8 cellular contexts compared by ENCODE assay signal in the genomic region with DNA sequence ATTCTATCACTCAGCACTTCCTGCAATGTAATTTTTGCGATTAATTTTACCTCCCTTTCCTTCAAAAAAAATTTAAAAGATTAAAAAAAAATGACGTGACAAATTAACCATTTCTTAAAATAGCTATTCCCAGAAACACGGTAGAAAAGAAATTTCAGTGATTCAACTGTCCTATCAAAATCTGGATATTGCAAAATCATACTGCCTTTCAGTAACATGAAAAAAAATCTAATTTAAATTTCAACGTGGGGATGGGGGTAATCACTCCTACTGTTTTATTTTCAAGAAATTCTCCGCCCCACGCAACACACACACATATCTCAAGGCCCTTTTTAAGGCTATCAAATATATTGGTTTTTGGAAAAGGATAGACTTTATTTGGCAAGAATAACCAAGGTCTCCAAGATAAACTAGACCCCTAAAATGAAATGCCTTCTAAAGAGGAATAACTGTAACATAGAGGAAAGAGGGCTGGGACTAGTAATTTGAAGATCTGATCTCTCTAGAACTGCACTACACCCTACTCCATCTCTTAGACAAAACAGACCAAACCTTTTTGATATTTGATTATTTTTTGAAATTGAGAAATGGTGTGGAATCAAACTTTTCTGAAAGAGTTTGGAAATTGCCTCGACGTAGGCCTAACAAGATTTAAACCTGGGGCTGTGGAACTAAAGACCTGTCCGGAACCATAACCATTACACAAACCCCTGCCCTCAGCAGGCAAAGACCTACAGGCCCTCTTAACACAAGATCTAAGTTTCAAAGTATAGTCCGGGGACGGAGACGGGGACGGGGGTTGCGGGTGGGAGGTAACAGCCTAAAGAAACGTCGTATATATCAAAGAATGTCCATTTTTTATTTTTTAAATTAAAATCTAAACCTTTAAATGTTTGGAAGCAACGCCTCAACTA. TPM values are rescaled to one million over a fixed set of nuclear protein-coding genes. Genes with fewer than 3 reads are reported as not detected.
DNase-seq lines count a peak whose midpoint lies in the region; ATAC-seq and TF ChIP-seq lines count a peak whose summit lies in the region.

No MANE protein-coding gene starts in this region.

- no peaks in the 10 kb centered on the region for H3K9me3 Mint-ChIP-seq in MCF 10A (ENCODE audit: unreplicated experiment)

- POLR2A ChIA-PET in MCF 10A (lab: Yijun Ruan, JAX), result interaction anchor here (0.7 to 1.7 kb wide), 36 partner anchors 8 to 989 kb away, joined by 3 to 23 read pairs (median 4); a partner anchor contains a TSS

- 0 out of 2 replicates have a peak, but pooled peaks cover 6% of the 10 kb centered on the region for H3F3A ChIP-seq in DOHH2 (ENCODE audit: control insufficient read depth, insufficient read depth)

- no peaks in the 10 kb centered on the region for H3K27me3 Mint-ChIP-seq in MCF 10A (ENCODE audit: insufficient read depth, unreplicated experiment)

- BruUV-seq in MCF 10A (replicated peaks; lab: Mats Ljungman, UMichigan), result TSS peak; percentile 47

- CTCF ChIA-PET in MCF 10A (lab: Yijun Ruan, JAX), result interaction anchor here (0.6 to 1.8 kb wide), 6 partner anchors 16 to 221 kb away, joined by 3 to 12 read pairs (median 4); no protein-coding TSS in a partner anchor

- H4K20me1 ChIP-seq in DOHH2 (ENCODE audit: control insufficient read depth, insufficient read depth, low read depth, low read length), result no peaks in the 10 kb centered on the region

- 6% methylated on average over 17 of the region's 17 CpGs for WGBS in suprapubic skin

- H3K9me3 ChIP-seq in DOHH2 (ENCODE audit: control insufficient read depth, insufficient read depth, low read length) (no peaks in the 10 kb centered on the region), suprapubic skin (no peaks in the 10 kb centered on the region)

- no peak for TF ChIP-seq POLR2A in suprapubic skin (IDR thresholded peaks at IDR 0.05)

- peaks cover 23% of the 10 kb centered on the region for H3K4me1 ChIP-seq in DOHH2 (ENCODE audit: control insufficient read depth, low read length)
- H3K4me1 ChIP-seq in suprapubic skin, result peaks cover 18% of the 10 kb centered on the region

- ATAC-seq in HG02970 (IDR thresholded peaks at IDR 0.05; ENCODE audit: low FRiP score, unreplicated experiment) (no peak), HG02852 (IDR thresholded peaks at IDR 0.05; ENCODE audit: unreplicated experiment) (no peak)

- peaks cover 47% of the 10 kb centered on the region for H3K36me3 Mint-ChIP-seq in MCF 10A (ENCODE audit: insufficient read depth, unreplicated experiment)

- H3K27ac ChIP-seq in DOHH2 (ENCODE audit: low read depth, low read length), result peak overlapping the region; percentile 43; the same call in 1 of the 2 replicates
- peak overlapping the region; percentile 97 for H3K27ac ChIP-seq in suprapubic skin

- H3K9me2 ChIP-seq in DOHH2 (replicated peaks; ENCODE audit: control insufficient read depth, low read length), result no peaks in the 10 kb centered on the region

- intact Hi-C loops in MCF 10A (cut with micrococcal nuclease), result loop anchor here (1.0 kb wide), 1 partner anchor 47 kb away; no protein-coding TSS in a partner anchor

- no peaks in the 10 kb centered on the region for H3K27me3 ChIP-seq in DOHH2 (ENCODE audit: control insufficient read depth, low read length)
- H3K27me3 ChIP-seq in suprapubic skin, result no peaks in the 10 kb centered on the region

- peaks cover 38% of the 10 kb centered on the region for H3K79me2 ChIP-seq in DOHH2 (ENCODE audit: control insufficient read depth, low read length)

- TF ChIP-seq CTCF in DOHH2 (IDR thresholded peaks at IDR 0.05; ENCODE audit: low read depth, low read length, poor library complexity, severe bottlenecking) (no peak), MCF 10A (IDR thresholded peaks at IDR 0.05; ENCODE audit: unreplicated experiment) (no peak), suprapubic skin (IDR thresholded peaks at IDR 0.05) (no peak)

- H3K4me3 ChIP-seq in DOHH2 (ENCODE audit: low read length) (peak overlapping the region; percentile 85), suprapubic skin (peak overlapping the region; percentile 86)

- peaks cover 13% of the 10 kb centered on the region for H3K4me1 Mint-ChIP-seq in MCF 10A (ENCODE audit: insufficient read depth, unreplicated experiment)

- H3K4me2 ChIP-seq in DOHH2 (ENCODE audit: low read length), result peak overlapping the region; percentile 79

- peak overlapping the region; percentile 82 for H3K27ac Mint-ChIP-seq in MCF 10A (ENCODE audit: low read depth, unreplicated experiment)

- DNase-seq in Kasumi-1 (lab: John Stamatoyannopoulos, UW) (peak; percentile 41 to 42), MCF 10A (ENCODE audit: unreplicated experiment) (peak; percentile 35), left kidney (ENCODE audit: low read depth, low spot score) (peak; percentile 5), suprapubic skin (ENCODE audit: low spot score in 2 of 2) (no peak), kidney tubule cell (ENCODE audit: low spot score) (no peak)

- TF ChIP-seq EP300 in suprapubic skin (IDR thresholded peaks at IDR 0.05), result no peak

- H3K36me3 ChIP-seq in DOHH2 (ENCODE audit: control insufficient read depth, low read length), result peaks cover 6% of the 10 kb centered on the region
- no peaks in the 10 kb centered on the region for H3K36me3 ChIP-seq in suprapubic skin

- H3K4me3 Mint-ChIP-seq in MCF 10A (ENCODE audit: unreplicated experiment), result peak overlapping the region; percentile 76

RNA-seq across cellular contexts. Expression of a gene that starts 0.9 kb away (rescaled TPM):
- 40.3 and 42.9 TPM in 2 replicates for total RNA-seq in MCF 10A (2022)
- total RNA-seq in suprapubic skin, result 10 to 100 TPM; 32.7 to 79.0 (median 41.7) TPM

RNA-seq across cellular contexts. Expression of a gene that starts 11.5 kb away (rescaled TPM):
- not detected in 2 replicates for total RNA-seq in MCF 10A (2022)
- total RNA-seq in suprapubic skin, result not detected

RNA-seq across cellular contexts. Expression of a gene that starts 50.7 kb away (rescaled TPM):
- total RNA-seq in MCF 10A (2022) (67.4 and 69.4 TPM in 2 replicates), suprapubic skin (10 to 100 TPM; 25.0 to 61.9 (median 38.5) TPM)

Comparison
In these comparisons a context has a peak if more than half of its experiments do, and no peak if none do; other contexts are left out.
1. DNase-seq: peak in Kasumi-1 (2 of 2), MCF 10A (single experiment) and left kidney (single experiment); none in suprapubic skin (0 of 2) and kidney tubule cell (single experiment).